In genomic region chr7:1639578-1640175, GRCh38 we compare ENCODE assay signal across 27 cellular contexts. TPM values are rescaled to one million over a fixed set of nuclear protein-coding genes. Genes with fewer than 3 reads are reported as not detected.
"Had no signal": no experiment of that assay in that cellular context is flagged by ENCODE, and none has a peak within 500 bp of the region (broad histone marks: within the 10 kb centered on the region; RNA-seq: fewer than 3 reads in every experiment).

No MANE protein-coding gene starts in this region.

- H3K27me3 Mint-ChIP-seq: activated CD4-positive, alpha-beta memory T cell treated with anti-CD3 and anti-CD28 coated beads, Interleukin-2, amount 10 ng/mL, durations not matched to agents 7 days and 5 days; activated CD4-positive, alpha-beta T cell treated with anti-CD3 and anti-CD28 coated beads, Interleukin-2, amount 10 ng/mL, durations not matched to agents 7 days and 5 days had no signal

- H3K4me3 ChIP-seq: heart right ventricle, psoas muscle, sigmoid colon, thyroid gland had no signal

- H3K36me3 ChIP-seq: brain microvascular endothelial cell, heart right ventricle, sigmoid colon, thyroid gland had no signal

- ATAC-seq: heart right ventricle; left ventricle myocardium superior; naive thymus-derived CD4-positive, alpha-beta T cell; psoas muscle; stimulated activated effector memory CD8-positive, alpha-beta T cell treated with anti-CD3 and anti-CD28 coated beads, Interleukin-12 subunit alpha, Interleukin-12 subunit beta, amount 100 ng/mL, for 72 hours; stimulated activated naive CD8-positive, alpha-beta T cell treated with anti-CD3 and anti-CD28 coated beads, Interleukin-15, amount 100 ng/mL, for 72 hours; WTC11 had no signal

- DNase-seq: activated CD4-positive, alpha-beta memory T cell treated with anti-CD3 and anti-CD28 coated beads, Interleukin-2, amount 10 ng/mL, durations not matched to agents 7 days and 5 days; activated CD4-positive, alpha-beta T cell treated with anti-CD3 and anti-CD28 coated beads for 1 hour; activated CD4-positive, alpha-beta T cell treated with anti-CD3 and anti-CD28 coated beads, Interleukin-2, amount 10 ng/mL, durations not matched to agents 7 days and 5 days; activated CD8-positive, alpha-beta memory T cell treated with anti-CD3 and anti-CD28 coated beads, Interleukin-2, amount 50 U/mL, for 48 hours; activated gamma-delta T cell; activated naive CD4-positive, alpha-beta T cell treated with anti-CD3 and anti-CD28 coated beads, Interleukin-2, amount 10 ng/mL, durations not matched to agents 7 days and 5 days; activated T-cell treated with anti-CD3 and anti-CD28 coated beads, Interleukin-2, amount 50 U/mL, for 24 hours; amniotic stem cell; brain microvascular endothelial cell; cortex of kidney; heart right ventricle; left ventricle myocardium superior; mammary epithelial cell; midbrain; naive thymus-derived CD4-positive, alpha-beta T cell; nucleus accumbens; psoas muscle; sigmoid colon; small intestine; stimulated activated CD4-positive, alpha-beta T cell treated with anti-CD3 and anti-CD28 coated beads, Interleukin-4, amount 100 ng/mL, for 24 hours; stimulated activated naive CD8-positive, alpha-beta T cell treated with anti-CD3 and anti-CD28 coated beads, Interleukin-15, amount 100 ng/mL, for 72 hours; substantia nigra; T-helper 2 cell; thyroid gland had no signal

- H3K4me3 Mint-ChIP-seq: activated CD4-positive, alpha-beta memory T cell treated with anti-CD3 and anti-CD28 coated beads, Interleukin-2, amount 10 ng/mL, durations not matched to agents 7 days and 5 days; activated CD4-positive, alpha-beta T cell treated with anti-CD3 and anti-CD28 coated beads, Interleukin-2, amount 10 ng/mL, durations not matched to agents 7 days and 5 days; activated naive CD4-positive, alpha-beta T cell treated with anti-CD3 and anti-CD28 coated beads, Interleukin-2, amount 10 ng/mL, durations not matched to agents 7 days and 5 days; activated T-cell treated with anti-CD3 and anti-CD28 coated beads, Interleukin-2, amount 50 U/mL, for 24 hours; naive thymus-derived CD4-positive, alpha-beta T cell; stimulated activated effector memory CD8-positive, alpha-beta T cell treated with anti-CD3 and anti-CD28 coated beads, Interleukin-12 subunit alpha, Interleukin-12 subunit beta, amount 100 ng/mL, for 72 hours; stimulated activated naive CD8-positive, alpha-beta T cell treated with anti-CD3 and anti-CD28 coated beads, Interleukin-15, amount 100 ng/mL, for 72 hours; WTC11 had no signal

- H3K27me3 ChIP-seq: thyroid gland had no signal

- H3K27ac Mint-ChIP-seq: activated CD4-positive, alpha-beta memory T cell treated with anti-CD3 and anti-CD28 coated beads, Interleukin-2, amount 10 ng/mL, durations not matched to agents 7 days and 5 days; activated CD4-positive, alpha-beta T cell treated with anti-CD3 and anti-CD28 coated beads, Interleukin-2, amount 10 ng/mL, durations not matched to agents 7 days and 5 days; activated naive CD4-positive, alpha-beta T cell treated with anti-CD3 and anti-CD28 coated beads, Interleukin-2, amount 10 ng/mL, durations not matched to agents 7 days and 5 days; activated T-cell treated with anti-CD3 and anti-CD28 coated beads, Interleukin-2, amount 50 U/mL, for 24 hours; naive thymus-derived CD4-positive, alpha-beta T cell; stimulated activated effector memory CD8-positive, alpha-beta T cell treated with anti-CD3 and anti-CD28 coated beads, Interleukin-12 subunit alpha, Interleukin-12 subunit beta, amount 100 ng/mL, for 72 hours; stimulated activated naive CD8-positive, alpha-beta T cell treated with anti-CD3 and anti-CD28 coated beads, Interleukin-15, amount 100 ng/mL, for 72 hours; WTC11 had no signal

- H3K9ac ChIP-seq: parathyroid adenoma had no signal

- H3K4me1 Mint-ChIP-seq: activated CD4-positive, alpha-beta memory T cell treated with anti-CD3 and anti-CD28 coated beads, Interleukin-2, amount 10 ng/mL, durations not matched to agents 7 days and 5 days; activated CD4-positive, alpha-beta T cell treated with anti-CD3 and anti-CD28 coated beads, Interleukin-2, amount 10 ng/mL, durations not matched to agents 7 days and 5 days; activated naive CD4-positive, alpha-beta T cell treated with anti-CD3 and anti-CD28 coated beads, Interleukin-2, amount 10 ng/mL, durations not matched to agents 7 days and 5 days; naive thymus-derived CD4-positive, alpha-beta T cell; stimulated activated effector memory CD8-positive, alpha-beta T cell treated with anti-CD3 and anti-CD28 coated beads, Interleukin-12 subunit alpha, Interleukin-12 subunit beta, amount 100 ng/mL, for 72 hours; stimulated activated naive CD8-positive, alpha-beta T cell treated with anti-CD3 and anti-CD28 coated beads, Interleukin-15, amount 100 ng/mL, for 72 hours; WTC11 had no signal

- H2AFZ ChIP-seq: parathyroid adenoma had no signal

- H3K27ac ChIP-seq: brain microvascular endothelial cell, heart right ventricle, parathyroid adenoma, sigmoid colon, thyroid gland had no signal

- H3K4me1 ChIP-seq: parathyroid adenoma, sigmoid colon, thyroid gland had no signal

- H3K9me3 ChIP-seq: psoas muscle, thyroid gland had no signal

- H3K36me3 Mint-ChIP-seq: stimulated activated effector memory CD8-positive, alpha-beta T cell treated with anti-CD3 and anti-CD28 coated beads, Interleukin-12 subunit alpha, Interleukin-12 subunit beta, amount 100 ng/mL, for 72 hours had no signal

RNA-seq across cellular contexts. Expression of gene ELFN1, which starts 30.4 kb away (rescaled TPM):
- polyA plus RNA-seq: naive thymus-derived CD4-positive, alpha-beta T cell had no signal
